7 cellular contexts compared by ENCODE assay signal in genomic region chr12:108257610-108258106, GRCh38.
"Had no signal": no experiment of that assay in that cellular context is flagged by ENCODE, and none has a peak within 500 bp of the region (broad histone marks: within the 10 kb centered on the region; RNA-seq: fewer than 3 reads in every experiment).

No MANE protein-coding gene starts in this region.

- H3K27ac ChIP-seq: HL-60 had no signal

- DNase-seq: IMR-90, KBM-7, KG1 had no signal

- ATAC-seq: K562 had no signal

- H3K4me3 ChIP-seq: K562 had no signal

- H3K4me3 Mint-ChIP-seq: IgD-negative memory B cell had no signal

- H3K36me3 Mint-ChIP-seq: IgD-negative memory B cell had no signal

- FAIRE-seq: HTR-8/SVneo, K562 had no signal
